In genomic region chrX:45602151-45602550, GRCh38 we compare ENCODE assay signal across 1 cellular context.
TF ChIP-seq lines count a peak whose summit lies in the region.

No MANE protein-coding gene starts in this region.

TF ChIP-seq in WTC11, 78 proteins besides CTCF, POLR2A, EP300 and RAD21 (continued from another document):
- TF ChIP-seq E2F1 (CRISPR knock-in tag; IDR thresholded peaks at IDR 0.05) (no peak), PRDM15 (CRISPR knock-in tag; IDR thresholded peaks at IDR 0.05) (no peak), ZSCAN18 (CRISPR knock-in tag; IDR thresholded peaks at IDR 0.05) (no peak), USF2 (CRISPR knock-in tag; IDR thresholded peaks at IDR 0.05) (no peak), ZNF532 (CRISPR knock-in tag; IDR thresholded peaks at IDR 0.05; ENCODE audit: borderline replicate concordance) (no peak), FOXP4 (CRISPR knock-in tag; IDR thresholded peaks at IDR 0.05) (no peak), TCF7 (CRISPR knock-in tag; IDR thresholded peaks at IDR 0.05; ENCODE audit: low read depth) (no peak), PRRX2 (CRISPR knock-in tag; IDR thresholded peaks at IDR 0.05) (no peak), CREM (CRISPR knock-in tag; IDR thresholded peaks at IDR 0.05) (no peak)
TF ChIP-seq in WTC11: peak in this region for 0.
